In genomic region chr19:55476100-55476775, GRCh38 we compare ENCODE assay signal across 8 cellular contexts. TPM values are rescaled to one million over a fixed set of nuclear protein-coding genes. Genes with fewer than 3 reads are reported as not detected.
DNase-seq lines count a peak whose midpoint lies in the region; ATAC-seq and TF ChIP-seq lines count a peak whose summit lies in the region.

Gene ZNF628, plus strand, starts transcription at chr19:55476617. Its CDS starts 3,294 bp downstream, at chr19:55479911.

- WGBS in aorta, 2 donors: 1 to 2% methylated on average over 47 to 61 of the region's 61 CpGs

- H3K27me3 ChIP-seq in ascending aorta (no peaks in the 10 kb centered on the region), rectal smooth muscle tissue (ENCODE audit: control insufficient read depth, insufficient read depth, low read length) (no peaks in the 10 kb centered on the region), aorta (ENCODE audit: control insufficient read depth in 1 of 2, insufficient read depth in 2 of 2, low read length in 1 of 2) (no peaks in the 10 kb centered on the region)

- H3K9me3 ChIP-seq in ascending aorta (no peaks in the 10 kb centered on the region), aorta (ENCODE audit: control insufficient read depth, low read length) (no peaks in the 10 kb centered on the region)

- H3K9ac ChIP-seq in rectal smooth muscle tissue (ENCODE audit: low read length): peak within 1 kb of the TSS; percentile 25

- peaks cover 8 to 11% of the 10 kb centered on the region in 2 donors for H3K4me1 ChIP-seq in ascending aorta
- peaks cover 7% of the 10 kb centered on the region for H3K4me1 ChIP-seq in rectal smooth muscle tissue (ENCODE audit: control insufficient read depth, insufficient read depth, low read length)
- H3K4me1 ChIP-seq in aorta (ENCODE audit: control insufficient read depth in 1 of 2, insufficient read depth in 2 of 2, low read length in 2 of 2): no peaks in the 10 kb centered on the region

- DNase-seq in NCI-H187 (lab: John Stamatoyannopoulos, UW) (peak; percentile 91 to 97), T-helper 2 cell (peak; percentile 93 to 99 (median 96)), ascending aorta (ENCODE audit: low spot score in 2 of 2) (peak; percentile 93 to 99), hepatic stellate cell (ENCODE audit: low spot score) (peak; percentile 100), aorta (peak; percentile 100)

- ATAC-seq in GM18499 (IDR thresholded peaks at IDR 0.05; ENCODE audit: insufficient read depth, unreplicated experiment) (peak; percentile 76), HG02943 (IDR thresholded peaks at IDR 0.05; ENCODE audit: low read depth, unreplicated experiment) (peak; percentile 92), aorta (ENCODE audit: low FRiP score) (peak; percentile 97)

- intact Hi-C loops in ascending aorta (cut with DNase I): loop anchor here (1.0 to 10.0 kb wide), 6 partner anchors 15 to 1011 kb away; partner anchors contain the start of genes BRSK1, FIZ1, HSPBP1 and ISOC2
- intact Hi-C loops in aorta (cut with DNase I): no loop called here

- H3K27ac ChIP-seq in ascending aorta: peak within 1 kb of the TSS; percentile 95 to 99
- H3K27ac ChIP-seq in rectal smooth muscle tissue (ENCODE audit: low read depth, low read length): peak within 1 kb of the TSS; percentile 83
- H3K27ac ChIP-seq in aorta (ENCODE audit: low read depth in 1 of 2, low read length in 2 of 2): peak within 1 kb of the TSS in 1 of 2 donors; percentile 43

- H3K36me3 ChIP-seq in ascending aorta (peaks cover 0 to 3% of the 10 kb centered on the region in 2 donors), rectal smooth muscle tissue (ENCODE audit: control insufficient read depth, insufficient read depth, low read length) (no peaks in the 10 kb centered on the region), aorta (ENCODE audit: control insufficient read depth in 1 of 2, insufficient read depth in 2 of 2, low read length in 1 of 2) (no peaks in the 10 kb centered on the region)

- peak within 1 kb of the TSS; percentile 82 to 84 for H3K4me3 ChIP-seq in ascending aorta
- peak within 1 kb of the TSS; percentile 79 for H3K4me3 ChIP-seq in rectal smooth muscle tissue (ENCODE audit: low read length)
- H3K4me3 ChIP-seq in aorta (ENCODE audit: low read length in 2 of 2): peak within 1 kb of the TSS; percentile 65 to 76

- TF ChIP-seq CTCF in ascending aorta (IDR thresholded peaks at IDR 0.05): no peak

RNA-seq across cellular contexts. Expression of gene ZNF628, which starts in this region (rescaled TPM):
- 13.2 TPM for total RNA-seq in ascending aorta
- total RNA-seq in aorta: 1 to 10 TPM; 6.9 to 7.0 TPM
- polyA plus RNA-seq in aorta: 1 to 10 TPM; 1.3 to 2.0 TPM
